In the genomic region with DNA sequence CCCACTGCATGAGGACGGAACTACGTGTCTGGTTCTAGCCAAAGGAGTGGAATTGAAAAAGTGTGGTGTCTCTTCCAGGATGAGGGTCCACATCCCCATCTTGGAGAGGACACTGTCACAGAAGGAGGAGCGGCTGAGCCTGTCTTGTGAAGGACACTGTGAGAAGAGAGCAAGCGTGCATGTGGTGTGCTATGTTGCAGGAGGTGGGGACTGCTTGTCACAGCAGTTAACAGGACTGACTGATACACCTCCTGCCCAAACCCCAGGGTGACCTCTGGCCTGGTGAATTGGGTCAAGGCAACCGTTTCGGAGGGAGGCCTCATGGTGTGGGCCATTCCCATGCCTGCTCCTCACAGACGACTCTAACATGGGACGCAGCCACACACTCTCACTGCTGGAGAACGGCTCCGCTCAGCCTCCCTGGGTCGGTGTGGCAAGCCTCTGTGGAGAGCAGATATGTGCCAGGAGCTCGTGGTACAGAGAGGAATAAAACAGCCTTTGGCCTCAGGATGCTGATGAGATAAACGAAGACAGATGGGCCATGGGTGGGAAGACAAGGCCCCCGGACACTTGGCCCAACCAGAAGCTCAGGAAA, we compare ENCODE assay signal across 23 cellular contexts. TPM values are rescaled to one million over a fixed set of nuclear protein-coding genes. Genes with fewer than 3 reads are reported as not detected.
"Had no signal": no experiment of that assay in that cellular context is flagged by ENCODE, and none has a peak within 500 bp of the region (broad histone marks: within the 10 kb centered on the region; RNA-seq: fewer than 3 reads in every experiment).

No MANE protein-coding gene starts in this region.

- H3K4me1 Mint-ChIP-seq: central memory CD8-positive, alpha-beta T cell had no signal

- H3K27me3 ChIP-seq: body of pancreas, right lobe of liver had no signal

- ATAC-seq: body of pancreas, esophagus mucosa, gastrocnemius medialis, right lobe of liver had no signal

- H3K27ac ChIP-seq: body of pancreas, gastrocnemius medialis, parathyroid adenoma, right lobe of liver, thoracic aorta had no signal

- H3K27ac Mint-ChIP-seq: activated naive CD4-positive, alpha-beta T cell treated with anti-CD3 and anti-CD28 coated beads, Interleukin-2, amount 50 U/mL, for 24 hours; nephron; T-helper 2 cell treated with Interferon-gamma antibody and Interleukin-4, amounts not matched to agents 5 μg/mL and 100 μg/mL, for 36 hours had no signal

- H3K4me3 ChIP-seq: body of pancreas, gastrocnemius medialis, right lobe of liver, smooth muscle cell, thoracic aorta had no signal

- DNase-seq: activated gamma-delta T cell treated with Interleukin-2 at 50 U/mL for 16 hours; activated T-cell treated with anti-CD3 and anti-CD28 coated beads, Interleukin-2, amount 50 U/mL, for 1 hour; anterior cingulate cortex; body of pancreas; effector memory CD4-positive, alpha-beta T cell; gastrocnemius medialis; hypothalamus; stimulated activated CD4-positive, alpha-beta T cell treated with anti-CD3 and anti-CD28 coated beads, Interleukin-4, amount 100 ng/mL, for 1 hour; stimulated activated naive CD4-positive, alpha-beta T cell had no signal

- H3K9ac ChIP-seq: parathyroid adenoma had no signal

- H3K36me3 ChIP-seq: gastrocnemius medialis, right lobe of liver, thoracic aorta had no signal

- H3K4me3 Mint-ChIP-seq: activated naive CD4-positive, alpha-beta T cell treated with anti-CD3 and anti-CD28 coated beads, Interleukin-2, amount 50 U/mL, for 24 hours; central memory CD8-positive, alpha-beta T cell; nephron; T-helper 2 cell treated with Interferon-gamma antibody and Interleukin-4, amounts not matched to agents 5 μg/mL and 100 μg/mL, for 36 hours; type B pancreatic cell had no signal

- H3K4me1 ChIP-seq: gastrocnemius medialis, right lobe of liver had no signal

- H3K9me3 Mint-ChIP-seq: activated naive CD4-positive, alpha-beta T cell treated with anti-CD3 and anti-CD28 coated beads, Interleukin-2, amount 50 U/mL, for 24 hours; central memory CD8-positive, alpha-beta T cell; type B pancreatic cell had no signal

- H3K36me3 Mint-ChIP-seq: type B pancreatic cell had no signal

- H3K9me3 ChIP-seq: body of pancreas, gastrocnemius medialis, right lobe of liver, thoracic aorta had no signal

RNA-seq across cellular contexts. Expression of gene RBFOX3, which starts 56.4 kb away (rescaled TPM):
- total RNA-seq: dermis microvascular lymphatic vessel endothelial cell, endothelial cell of umbilical vein, gastrocnemius medialis, liver, myocyte, right lobe of liver, smooth muscle cell, thoracic aorta had no signal
- polyA plus RNA-seq: endothelial cell of umbilical vein had no signal
